ENCODE assay signal across 1 cellular context in the genomic region with DNA sequence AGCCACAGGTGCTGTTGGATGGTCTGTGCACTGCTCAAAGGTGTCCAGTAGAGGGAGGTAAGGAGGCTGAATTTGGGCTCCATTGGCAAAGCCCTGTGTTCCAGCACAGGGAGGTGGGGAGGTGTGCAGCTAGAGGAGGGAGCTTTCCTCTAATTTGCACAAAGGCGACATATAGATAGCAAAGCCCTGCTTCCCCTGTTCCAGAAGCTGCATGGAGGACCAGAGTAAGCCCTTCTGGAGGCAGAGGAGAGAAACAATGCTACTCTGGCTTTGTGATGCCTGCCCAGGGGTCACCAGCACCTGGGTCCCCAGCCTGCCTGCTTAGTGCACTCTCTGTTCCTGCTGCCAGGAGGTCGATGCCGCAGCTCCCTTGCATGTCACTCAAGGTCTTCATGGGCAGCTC.
A peak's percentile ranks its signal among the peaks of the same experiment; 100 is the strongest.
TF ChIP-seq lines count a peak whose summit lies in the region.

No MANE protein-coding gene starts in this region.

TF ChIP-seq in K562, 482 proteins besides CTCF, POLR2A, EP300 and RAD21 (continued from another document):
- 0 out of 2 replicates have a peak, but pooled peaks have one; percentile 59 for TF ChIP-seq XRCC5 (IDR thresholded peaks at IDR 0.05; ENCODE audit: low read depth, low read length)
- 0 out of 2 replicates have a peak, but pooled peaks have one; percentile 8 for TF ChIP-seq JUND (IDR thresholded peaks at IDR 0.05; ENCODE audit: borderline replicate concordance, low read depth, low read length)
- no peak for TF ChIP-seq JUND (tag; IDR thresholded peaks at IDR 0.05; ENCODE audit: borderline replicate concordance, low read depth, low read length)
- peak; percentile 40; the same call in 1 of the 2 replicates for TF ChIP-seq KLF16 (IDR thresholded peaks at IDR 0.05)
